ENCODE assay signal across 1 cellular context in the genomic region with DNA sequence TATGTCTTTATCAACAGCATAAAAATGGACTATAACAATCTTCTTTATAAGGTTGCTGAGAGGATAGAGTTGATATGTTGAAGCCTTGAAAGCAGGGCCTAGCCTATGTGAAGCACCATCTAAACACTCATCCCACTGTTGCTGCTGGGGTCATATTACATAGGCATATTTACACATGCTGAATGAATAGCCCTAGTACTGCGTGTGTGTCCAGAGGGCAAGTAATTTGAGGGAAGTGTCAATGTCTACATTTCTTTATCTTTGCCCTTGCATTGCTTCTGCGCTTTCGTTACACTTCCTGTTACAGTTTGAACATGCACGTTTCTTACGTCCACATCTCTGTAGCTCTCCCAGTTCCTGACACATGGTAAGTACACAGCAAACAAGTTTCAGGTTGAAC.
TF ChIP-seq lines count a peak whose summit lies in the region.

No MANE protein-coding gene starts in this region.

TF ChIP-seq in HepG2, 621 proteins besides CTCF, POLR2A, EP300 and RAD21 (continued from another document and continues in another):
- TF ChIP-seq, protein P1, sequence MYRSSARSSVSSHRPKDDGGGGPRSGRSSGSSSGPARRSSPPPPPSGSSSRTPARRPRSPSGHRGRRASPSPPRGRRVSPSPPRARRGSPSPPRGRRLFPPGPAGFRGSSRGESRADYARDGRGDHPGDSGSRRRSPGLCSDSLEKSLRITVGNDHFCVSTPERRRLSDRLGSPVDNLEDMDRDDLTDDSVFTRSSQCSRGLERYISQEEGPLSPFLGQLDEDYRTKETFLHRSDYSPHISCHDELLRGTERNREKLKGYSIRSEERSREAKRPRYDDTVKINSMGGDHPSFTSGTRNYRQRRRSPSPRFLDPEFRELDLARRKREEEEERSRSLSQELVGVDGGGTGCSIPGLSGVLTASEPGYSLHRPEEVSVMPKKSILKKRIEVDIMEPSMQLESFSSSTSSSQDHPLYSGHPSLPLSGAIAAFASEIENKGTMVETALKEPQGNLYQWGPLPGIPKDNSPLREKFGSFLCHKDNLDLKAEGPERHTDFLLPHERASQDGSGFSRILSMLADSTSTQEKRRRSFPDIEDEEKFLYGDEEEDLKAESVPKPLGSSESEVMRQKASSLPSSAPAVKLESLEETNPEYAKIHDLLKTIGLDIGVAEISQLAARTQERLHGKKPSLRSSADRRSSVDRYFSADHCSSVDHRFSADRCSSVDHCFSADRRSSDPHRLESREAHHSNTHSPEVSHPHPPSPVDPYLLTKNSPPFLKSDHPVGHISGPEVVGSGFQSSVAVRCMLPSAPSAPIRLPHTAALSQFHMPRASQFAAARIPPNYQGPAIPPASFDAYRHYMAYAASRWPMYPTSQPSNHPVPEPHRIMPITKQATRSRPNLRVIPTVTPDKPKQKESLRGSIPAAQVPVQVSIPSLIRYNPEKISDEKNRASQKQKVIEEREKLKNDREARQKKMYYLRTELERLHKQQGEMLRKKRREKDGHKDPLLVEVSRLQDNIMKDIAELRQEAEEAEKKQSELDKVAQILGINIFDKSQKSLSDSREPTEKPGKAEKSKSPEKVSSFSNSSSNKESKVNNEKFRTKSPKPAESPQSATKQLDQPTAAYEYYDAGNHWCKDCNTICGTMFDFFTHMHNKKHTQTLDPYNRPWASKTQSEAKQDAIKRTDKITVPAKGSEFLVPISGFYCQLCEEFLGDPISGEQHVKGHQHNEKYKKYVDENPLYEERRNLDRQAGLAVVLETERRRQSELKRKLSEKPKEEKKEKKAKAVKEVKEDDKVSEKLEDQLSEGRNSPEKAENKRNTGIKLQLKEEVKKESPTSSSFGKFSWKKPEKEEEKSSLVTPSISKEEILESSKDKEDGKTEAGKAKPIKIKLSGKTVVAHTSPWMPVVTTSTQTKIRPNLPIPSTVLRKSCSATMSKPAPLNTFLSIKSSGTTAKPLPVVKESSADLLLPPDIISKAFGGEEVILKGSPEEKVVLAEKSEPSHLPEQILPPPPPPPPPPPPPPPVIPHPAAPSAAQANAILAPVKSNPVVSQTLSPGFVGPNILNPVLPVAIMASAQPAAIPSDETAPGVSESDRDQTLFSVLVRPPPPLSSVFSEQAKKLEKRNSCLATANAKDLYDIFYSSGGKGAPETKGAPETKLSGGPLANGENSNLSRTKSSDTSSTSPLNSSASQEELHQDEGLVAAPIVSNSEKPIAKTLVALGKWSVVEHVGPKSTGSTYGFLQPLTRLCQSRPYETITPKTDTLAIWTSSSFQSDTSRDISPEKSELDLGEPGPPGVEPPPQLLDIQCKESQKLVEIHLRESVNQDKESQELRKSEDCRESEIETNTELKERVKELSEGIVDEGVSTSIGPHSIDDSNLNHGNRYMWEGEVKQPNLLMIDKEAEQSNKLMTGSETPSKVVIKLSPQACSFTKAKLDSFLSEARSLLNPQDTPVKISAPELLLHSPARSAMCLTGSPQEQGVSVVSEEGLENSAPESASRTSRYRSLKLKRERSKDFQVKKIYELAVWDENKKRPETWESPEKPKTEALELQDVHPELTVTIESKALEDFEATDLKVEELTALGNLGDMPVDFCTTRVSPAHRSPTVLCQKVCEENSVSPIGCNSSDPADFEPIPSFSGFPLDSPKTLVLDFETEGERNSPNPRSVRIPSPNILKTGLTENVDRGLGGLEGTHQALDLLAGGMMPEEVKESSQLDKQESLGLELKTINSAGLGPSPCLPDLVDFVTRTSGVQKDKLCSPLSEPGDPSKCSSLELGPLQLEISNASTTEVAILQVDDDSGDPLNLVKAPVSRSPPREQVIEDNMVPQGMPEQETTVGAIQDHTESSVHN (CRISPR knock-in tag; IDR thresholded peaks at IDR 0.05): no peak
- TF ChIP-seq ZNF616 (CRISPR knock-in tag; IDR thresholded peaks at IDR 0.05; ENCODE audit: low read depth) (no peak), ZNF720 (CRISPR knock-in tag; IDR thresholded peaks at IDR 0.05) (no peak), TAF1 (CRISPR knock-in tag; IDR thresholded peaks at IDR 0.05) (no peak), ZFP36L2 (CRISPR knock-in tag; IDR thresholded peaks at IDR 0.05) (no peak), ZNF337 (CRISPR knock-in tag; IDR thresholded peaks at IDR 0.05; ENCODE audit: borderline replicate concordance, low read depth) (no peak), ZNF850 (CRISPR knock-in tag; conservative IDR thresholded peaks at IDR 0.05) (no peak), RBM22 (optimal IDR thresholded peaks at IDR 0.05; ENCODE audit: low read length) (no peak), PRMT3 (CRISPR knock-in tag; IDR thresholded peaks at IDR 0.05; ENCODE audit: borderline replicate concordance, low read depth) (no peak), ZNF709 (CRISPR knock-in tag; IDR thresholded peaks at IDR 0.05) (no peak), ZNF263 (CRISPR knock-in tag; IDR thresholded peaks at IDR 0.05) (no peak), REL (CRISPR knock-in tag; conservative IDR thresholded peaks at IDR 0.05) (no peak), SCMH1 (CRISPR knock-in tag; IDR thresholded peaks at IDR 0.05; ENCODE audit: borderline replicate concordance) (no peak), NR2F2 (IDR thresholded peaks at IDR 0.05; ENCODE audit: borderline replicate concordance, low read depth) (peak; percentile 83), SKI (IDR thresholded peaks at IDR 0.05; ENCODE audit: partially characterized antibody) (no peak)
- TF ChIP-seq, protein P2, sequence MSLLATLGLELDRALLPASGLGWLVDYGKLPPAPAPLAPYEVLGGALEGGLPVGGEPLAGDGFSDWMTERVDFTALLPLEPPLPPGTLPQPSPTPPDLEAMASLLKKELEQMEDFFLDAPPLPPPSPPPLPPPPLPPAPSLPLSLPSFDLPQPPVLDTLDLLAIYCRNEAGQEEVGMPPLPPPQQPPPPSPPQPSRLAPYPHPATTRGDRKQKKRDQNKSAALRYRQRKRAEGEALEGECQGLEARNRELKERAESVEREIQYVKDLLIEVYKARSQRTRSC (CRISPR knock-in tag; IDR thresholded peaks at IDR 0.05; ENCODE audit: low read depth): no peak
- TF ChIP-seq, protein P3, sequence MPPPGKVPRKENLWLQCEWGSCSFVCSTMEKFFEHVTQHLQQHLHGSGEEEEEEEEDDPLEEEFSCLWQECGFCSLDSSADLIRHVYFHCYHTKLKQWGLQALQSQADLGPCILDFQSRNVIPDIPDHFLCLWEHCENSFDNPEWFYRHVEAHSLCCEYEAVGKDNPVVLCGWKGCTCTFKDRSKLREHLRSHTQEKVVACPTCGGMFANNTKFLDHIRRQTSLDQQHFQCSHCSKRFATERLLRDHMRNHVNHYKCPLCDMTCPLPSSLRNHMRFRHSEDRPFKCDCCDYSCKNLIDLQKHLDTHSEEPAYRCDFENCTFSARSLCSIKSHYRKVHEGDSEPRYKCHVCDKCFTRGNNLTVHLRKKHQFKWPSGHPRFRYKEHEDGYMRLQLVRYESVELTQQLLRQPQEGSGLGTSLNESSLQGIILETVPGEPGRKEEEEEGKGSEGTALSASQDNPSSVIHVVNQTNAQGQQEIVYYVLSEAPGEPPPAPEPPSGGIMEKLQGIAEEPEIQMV (CRISPR knock-in tag; IDR thresholded peaks at IDR 0.05; ENCODE audit: low read depth): no peak
- TF ChIP-seq, protein P4, sequence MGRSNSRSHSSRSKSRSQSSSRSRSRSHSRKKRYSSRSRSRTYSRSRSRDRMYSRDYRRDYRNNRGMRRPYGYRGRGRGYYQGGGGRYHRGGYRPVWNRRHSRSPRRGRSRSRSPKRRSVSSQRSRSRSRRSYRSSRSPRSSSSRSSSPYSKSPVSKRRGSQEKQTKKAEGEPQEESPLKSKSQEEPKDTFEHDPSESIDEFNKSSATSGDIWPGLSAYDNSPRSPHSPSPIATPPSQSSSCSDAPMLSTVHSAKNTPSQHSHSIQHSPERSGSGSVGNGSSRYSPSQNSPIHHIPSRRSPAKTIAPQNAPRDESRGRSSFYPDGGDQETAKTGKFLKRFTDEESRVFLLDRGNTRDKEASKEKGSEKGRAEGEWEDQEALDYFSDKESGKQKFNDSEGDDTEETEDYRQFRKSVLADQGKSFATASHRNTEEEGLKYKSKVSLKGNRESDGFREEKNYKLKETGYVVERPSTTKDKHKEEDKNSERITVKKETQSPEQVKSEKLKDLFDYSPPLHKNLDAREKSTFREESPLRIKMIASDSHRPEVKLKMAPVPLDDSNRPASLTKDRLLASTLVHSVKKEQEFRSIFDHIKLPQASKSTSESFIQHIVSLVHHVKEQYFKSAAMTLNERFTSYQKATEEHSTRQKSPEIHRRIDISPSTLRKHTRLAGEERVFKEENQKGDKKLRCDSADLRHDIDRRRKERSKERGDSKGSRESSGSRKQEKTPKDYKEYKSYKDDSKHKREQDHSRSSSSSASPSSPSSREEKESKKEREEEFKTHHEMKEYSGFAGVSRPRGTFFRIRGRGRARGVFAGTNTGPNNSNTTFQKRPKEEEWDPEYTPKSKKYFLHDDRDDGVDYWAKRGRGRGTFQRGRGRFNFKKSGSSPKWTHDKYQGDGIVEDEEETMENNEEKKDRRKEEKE (IDR thresholded peaks at IDR 0.05): no peak
- TF ChIP-seq, protein P5, sequence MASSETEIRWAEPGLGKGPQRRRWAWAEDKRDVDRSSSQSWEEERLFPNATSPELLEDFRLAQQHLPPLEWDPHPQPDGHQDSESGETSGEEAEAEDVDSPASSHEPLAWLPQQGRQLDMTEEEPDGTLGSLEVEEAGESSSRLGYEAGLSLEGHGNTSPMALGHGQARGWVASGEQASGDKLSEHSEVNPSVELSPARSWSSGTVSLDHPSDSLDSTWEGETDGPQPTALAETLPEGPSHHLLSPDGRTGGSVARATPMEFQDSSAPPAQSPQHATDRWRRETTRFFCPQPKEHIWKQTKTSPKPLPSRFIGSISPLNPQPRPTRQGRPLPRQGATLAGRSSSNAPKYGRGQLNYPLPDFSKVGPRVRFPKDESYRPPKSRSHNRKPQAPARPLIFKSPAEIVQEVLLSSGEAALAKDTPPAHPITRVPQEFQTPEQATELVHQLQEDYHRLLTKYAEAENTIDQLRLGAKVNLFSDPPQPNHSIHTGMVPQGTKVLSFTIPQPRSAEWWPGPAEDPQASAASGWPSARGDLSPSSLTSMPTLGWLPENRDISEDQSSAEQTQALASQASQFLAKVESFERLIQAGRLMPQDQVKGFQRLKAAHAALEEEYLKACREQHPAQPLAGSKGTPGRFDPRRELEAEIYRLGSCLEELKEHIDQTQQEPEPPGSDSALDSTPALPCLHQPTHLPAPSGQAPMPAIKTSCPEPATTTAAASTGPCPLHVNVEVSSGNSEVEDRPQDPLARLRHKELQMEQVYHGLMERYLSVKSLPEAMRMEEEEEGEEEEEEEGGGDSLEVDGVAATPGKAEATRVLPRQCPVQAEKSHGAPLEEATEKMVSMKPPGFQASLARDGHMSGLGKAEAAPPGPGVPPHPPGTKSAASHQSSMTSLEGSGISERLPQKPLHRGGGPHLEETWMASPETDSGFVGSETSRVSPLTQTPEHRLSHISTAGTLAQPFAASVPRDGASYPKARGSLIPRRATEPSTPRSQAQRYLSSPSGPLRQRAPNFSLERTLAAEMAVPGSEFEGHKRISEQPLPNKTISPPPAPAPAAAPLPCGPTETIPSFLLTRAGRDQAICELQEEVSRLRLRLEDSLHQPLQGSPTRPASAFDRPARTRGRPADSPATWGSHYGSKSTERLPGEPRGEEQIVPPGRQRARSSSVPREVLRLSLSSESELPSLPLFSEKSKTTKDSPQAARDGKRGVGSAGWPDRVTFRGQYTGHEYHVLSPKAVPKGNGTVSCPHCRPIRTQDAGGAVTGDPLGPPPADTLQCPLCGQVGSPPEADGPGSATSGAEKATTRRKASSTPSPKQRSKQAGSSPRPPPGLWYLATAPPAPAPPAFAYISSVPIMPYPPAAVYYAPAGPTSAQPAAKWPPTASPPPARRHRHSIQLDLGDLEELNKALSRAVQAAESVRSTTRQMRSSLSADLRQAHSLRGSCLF (CRISPR knock-in tag; IDR thresholded peaks at IDR 0.05; ENCODE audit: borderline replicate concordance): no peak
- TF ChIP-seq, protein P6, sequence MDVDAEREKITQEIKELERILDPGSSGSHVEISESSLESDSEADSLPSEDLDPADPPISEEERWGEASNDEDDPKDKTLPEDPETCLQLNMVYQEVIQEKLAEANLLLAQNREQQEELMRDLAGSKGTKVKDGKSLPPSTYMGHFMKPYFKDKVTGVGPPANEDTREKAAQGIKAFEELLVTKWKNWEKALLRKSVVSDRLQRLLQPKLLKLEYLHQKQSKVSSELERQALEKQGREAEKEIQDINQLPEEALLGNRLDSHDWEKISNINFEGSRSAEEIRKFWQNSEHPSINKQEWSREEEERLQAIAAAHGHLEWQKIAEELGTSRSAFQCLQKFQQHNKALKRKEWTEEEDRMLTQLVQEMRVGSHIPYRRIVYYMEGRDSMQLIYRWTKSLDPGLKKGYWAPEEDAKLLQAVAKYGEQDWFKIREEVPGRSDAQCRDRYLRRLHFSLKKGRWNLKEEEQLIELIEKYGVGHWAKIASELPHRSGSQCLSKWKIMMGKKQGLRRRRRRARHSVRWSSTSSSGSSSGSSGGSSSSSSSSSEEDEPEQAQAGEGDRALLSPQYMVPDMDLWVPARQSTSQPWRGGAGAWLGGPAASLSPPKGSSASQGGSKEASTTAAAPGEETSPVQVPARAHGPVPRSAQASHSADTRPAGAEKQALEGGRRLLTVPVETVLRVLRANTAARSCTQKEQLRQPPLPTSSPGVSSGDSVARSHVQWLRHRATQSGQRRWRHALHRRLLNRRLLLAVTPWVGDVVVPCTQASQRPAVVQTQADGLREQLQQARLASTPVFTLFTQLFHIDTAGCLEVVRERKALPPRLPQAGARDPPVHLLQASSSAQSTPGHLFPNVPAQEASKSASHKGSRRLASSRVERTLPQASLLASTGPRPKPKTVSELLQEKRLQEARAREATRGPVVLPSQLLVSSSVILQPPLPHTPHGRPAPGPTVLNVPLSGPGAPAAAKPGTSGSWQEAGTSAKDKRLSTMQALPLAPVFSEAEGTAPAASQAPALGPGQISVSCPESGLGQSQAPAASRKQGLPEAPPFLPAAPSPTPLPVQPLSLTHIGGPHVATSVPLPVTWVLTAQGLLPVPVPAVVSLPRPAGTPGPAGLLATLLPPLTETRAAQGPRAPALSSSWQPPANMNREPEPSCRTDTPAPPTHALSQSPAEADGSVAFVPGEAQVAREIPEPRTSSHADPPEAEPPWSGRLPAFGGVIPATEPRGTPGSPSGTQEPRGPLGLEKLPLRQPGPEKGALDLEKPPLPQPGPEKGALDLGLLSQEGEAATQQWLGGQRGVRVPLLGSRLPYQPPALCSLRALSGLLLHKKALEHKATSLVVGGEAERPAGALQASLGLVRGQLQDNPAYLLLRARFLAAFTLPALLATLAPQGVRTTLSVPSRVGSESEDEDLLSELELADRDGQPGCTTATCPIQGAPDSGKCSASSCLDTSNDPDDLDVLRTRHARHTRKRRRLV (CRISPR knock-in tag; IDR thresholded peaks at IDR 0.05): no peak
- TF ChIP-seq, protein P7, sequence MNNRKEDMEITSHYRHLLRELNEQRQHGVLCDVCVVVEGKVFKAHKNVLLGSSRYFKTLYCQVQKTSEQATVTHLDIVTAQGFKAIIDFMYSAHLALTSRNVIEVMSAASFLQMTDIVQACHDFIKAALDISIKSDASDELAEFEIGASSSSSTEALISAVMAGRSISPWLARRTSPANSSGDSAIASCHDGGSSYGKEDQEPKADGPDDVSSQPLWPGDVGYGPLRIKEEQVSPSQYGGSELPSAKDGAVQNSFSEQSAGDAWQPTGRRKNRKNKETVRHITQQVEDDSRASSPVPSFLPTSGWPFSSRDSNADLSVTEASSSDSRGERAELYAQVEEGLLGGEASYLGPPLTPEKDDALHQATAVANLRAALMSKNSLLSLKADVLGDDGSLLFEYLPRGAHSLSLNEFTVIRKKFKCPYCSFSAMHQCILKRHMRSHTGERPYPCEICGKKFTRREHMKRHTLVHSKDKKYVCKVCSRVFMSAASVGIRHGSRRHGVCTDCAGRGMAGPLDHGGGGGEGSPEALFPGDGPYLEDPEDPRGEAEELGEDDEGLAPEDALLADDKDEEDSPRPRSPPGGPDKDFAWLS (CRISPR knock-in tag; IDR thresholded peaks at IDR 0.05; ENCODE audit: borderline replicate concordance): no peak
- TF ChIP-seq, protein P8, sequence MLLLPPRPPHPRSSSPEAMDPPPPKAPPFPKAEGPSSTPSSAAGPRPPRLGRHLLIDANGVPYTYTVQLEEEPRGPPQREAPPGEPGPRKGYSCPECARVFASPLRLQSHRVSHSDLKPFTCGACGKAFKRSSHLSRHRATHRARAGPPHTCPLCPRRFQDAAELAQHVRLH (CRISPR knock-in tag; IDR thresholded peaks at IDR 0.05; ENCODE audit: borderline replicate concordance, low read depth): no peak
- TF ChIP-seq, protein P9, sequence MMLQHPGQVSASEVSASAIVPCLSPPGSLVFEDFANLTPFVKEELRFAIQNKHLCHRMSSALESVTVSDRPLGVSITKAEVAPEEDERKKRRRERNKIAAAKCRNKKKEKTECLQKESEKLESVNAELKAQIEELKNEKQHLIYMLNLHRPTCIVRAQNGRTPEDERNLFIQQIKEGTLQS (CRISPR knock-in tag; IDR thresholded peaks at IDR 0.05): no peak
